Comparison of ENCODE assay signal across 13 cellular contexts in genomic region chr11:126628790-126629621, GRCh38.
DNase-seq lines count a peak whose midpoint lies in the region; ATAC-seq and TF ChIP-seq lines count a peak whose summit lies in the region.
"Had no signal": no experiment of that assay in that cellular context is flagged by ENCODE, and none has a peak within 500 bp of the region (broad histone marks: within the 10 kb centered on the region; RNA-seq: fewer than 3 reads in every experiment).

No MANE protein-coding gene starts in this region.

- no peaks in the 10 kb centered on the region for H3K9me3 ChIP-seq in naive thymus-derived CD4-positive, alpha-beta T cell (ENCODE audit: control insufficient read depth in 2 of 3, low read length in 3 of 3)
- H3K9me3 ChIP-seq: thoracic aorta had no signal

- H3K27ac Mint-ChIP-seq in activated naive CD4-positive, alpha-beta T cell treated with anti-CD3 and anti-CD28 coated beads, Interleukin-2, amount 10 ng/mL, durations not matched to agents 7 days and 5 days, result no peak overlapping the region
- no peak overlapping the region for H3K27ac Mint-ChIP-seq in naive thymus-derived CD4-positive, alpha-beta T cell
- no peak overlapping the region for H3K27ac Mint-ChIP-seq in CD14-positive monocyte

- no peaks in the 10 kb centered on the region for H3K4me1 ChIP-seq in naive thymus-derived CD4-positive, alpha-beta T cell (ENCODE audit: control insufficient read depth in 2 of 2, insufficient read depth in 2 of 2, low read length in 2 of 2)

- intact Hi-C loops in posterior cingulate gyrus (cut with DNase I) (no loop called here), CD14-positive monocyte (cut with micrococcal nuclease) (no loop called here)
- intact Hi-C loops in naive thymus-derived CD4-positive, alpha-beta T cell (cut with micrococcal nuclease), result no loop called here

- H3K36me3 Mint-ChIP-seq in activated naive CD4-positive, alpha-beta T cell treated with anti-CD3 and anti-CD28 coated beads, Interleukin-2, amount 10 ng/mL, durations not matched to agents 7 days and 5 days, result no peaks in the 10 kb centered on the region
- H3K36me3 Mint-ChIP-seq in naive thymus-derived CD4-positive, alpha-beta T cell, result no peaks in the 10 kb centered on the region
- H3K36me3 Mint-ChIP-seq in CD14-positive monocyte, result no peaks in the 10 kb centered on the region

- no peak for ATAC-seq in naive thymus-derived CD4-positive, alpha-beta T cell
- ATAC-seq in GM18867 (IDR thresholded peaks at IDR 0.05; ENCODE audit: unreplicated experiment), result no peak

- no peaks in the 10 kb centered on the region for H3K36me3 ChIP-seq in naive thymus-derived CD4-positive, alpha-beta T cell (ENCODE audit: control insufficient read depth in 2 of 3, insufficient read depth in 3 of 3, low read length in 3 of 3)
- H3K36me3 ChIP-seq: thoracic aorta had no signal

- POLR2A ChIA-PET in naive thymus-derived CD4-positive, alpha-beta T cell (lab: Charles Lee), result no interaction called here

- no peaks in the 10 kb centered on the region for H3K4me1 Mint-ChIP-seq in activated naive CD4-positive, alpha-beta T cell treated with anti-CD3 and anti-CD28 coated beads, Interleukin-2, amount 10 ng/mL, durations not matched to agents 7 days and 5 days
- no peaks in the 10 kb centered on the region for H3K4me1 Mint-ChIP-seq in naive thymus-derived CD4-positive, alpha-beta T cell
- no peaks in the 10 kb centered on the region for H3K4me1 Mint-ChIP-seq in CD14-positive monocyte

- CTCF ChIA-PET in activated naive CD4-positive, alpha-beta T cell treated with anti-CD3 and anti-CD28 coated beads, Interleukin-2, amount 10 ng/mL, durations not matched to agents 7 days and 5 days (lab: Charles Lee), result no interaction called here
- CTCF ChIA-PET in naive thymus-derived CD4-positive, alpha-beta T cell (lab: Charles Lee), result no interaction called here

- peak; percentile 25 for TF ChIP-seq CTCF in fibroblast of the aortic adventitia (IDR thresholded peaks at IDR 0.05; ENCODE audit: insufficient read depth, low read length)
- no peak for TF ChIP-seq CTCF in CD14-positive monocyte (IDR thresholded peaks at IDR 0.05)

- no peaks in the 10 kb centered on the region for H3K27me3 ChIP-seq in naive thymus-derived CD4-positive, alpha-beta T cell (ENCODE audit: control insufficient read depth in 2 of 2, insufficient read depth in 2 of 2, low read length in 2 of 2)

- no peak overlapping the region for H3K27ac ChIP-seq in naive thymus-derived CD4-positive, alpha-beta T cell (ENCODE audit: low read depth, low read length)
- H3K27ac ChIP-seq: thoracic aorta had no signal

- no peaks in the 10 kb centered on the region for H3K9me3 Mint-ChIP-seq in activated naive CD4-positive, alpha-beta T cell treated with anti-CD3 and anti-CD28 coated beads, Interleukin-2, amount 10 ng/mL, durations not matched to agents 7 days and 5 days
- peaks cover 0 to 2% (median 0%) of the 10 kb centered on the region in 11 donors for H3K9me3 Mint-ChIP-seq in naive thymus-derived CD4-positive, alpha-beta T cell
- peaks cover 0 to 1% (median 0%) of the 10 kb centered on the region in 7 donors for H3K9me3 Mint-ChIP-seq in CD14-positive monocyte

- H3K27me3 Mint-ChIP-seq in activated naive CD4-positive, alpha-beta T cell treated with anti-CD3 and anti-CD28 coated beads, Interleukin-2, amount 10 ng/mL, durations not matched to agents 7 days and 5 days, result peaks cover 4% of the 10 kb centered on the region
- peaks cover 0 to 35% (median 11%) of the 10 kb centered on the region in 5 donors for H3K27me3 Mint-ChIP-seq in naive thymus-derived CD4-positive, alpha-beta T cell
- peaks cover 6 to 14% (median 7%) of the 10 kb centered on the region in 3 donors for H3K27me3 Mint-ChIP-seq in CD14-positive monocyte (ENCODE audit: low read depth in 3 of 3)

- H3K4me3 ChIP-seq in fibroblast of the aortic adventitia (ENCODE audit: low read depth, low read length), result no peak overlapping the region
- no peak overlapping the region for H3K4me3 ChIP-seq in naive thymus-derived CD4-positive, alpha-beta T cell (ENCODE audit: low read length)
- H3K4me3 ChIP-seq: thoracic aorta had no signal

- H3K4me3 Mint-ChIP-seq in activated naive CD4-positive, alpha-beta T cell treated with anti-CD3 and anti-CD28 coated beads, Interleukin-2, amount 10 ng/mL, durations not matched to agents 7 days and 5 days, result no peak overlapping the region
- no peak overlapping the region for H3K4me3 Mint-ChIP-seq in naive thymus-derived CD4-positive, alpha-beta T cell
- no peak overlapping the region for H3K4me3 Mint-ChIP-seq in CD14-positive monocyte

- DNase-seq in GM03348 (ENCODE audit: low spot score), result peak; percentile 92
- DNase-seq in NCI-H345 treated with DMSO at 0.1 percent for 48 hours (lab: John Stamatoyannopoulos, UW; ENCODE audit: unreplicated experiment), result peak; percentile 94
- DNase-seq in fibroblast of the aortic adventitia (ENCODE audit: low read depth), result peak; percentile 32
- peak; percentile 57 to 97 (median 68) for DNase-seq in posterior cingulate gyrus
- no peak for DNase-seq in activated naive CD4-positive, alpha-beta T cell treated with anti-CD3 and anti-CD28 coated beads, Interleukin-2, amount 10 ng/mL, durations not matched to agents 7 days and 5 days
- DNase-seq in naive thymus-derived CD4-positive, alpha-beta T cell, result no peak
- no peak for DNase-seq in CD14-positive monocyte (ENCODE audit: low spot score)
- DNase-seq: activated CD4-positive, CD25-positive, alpha-beta regulatory T cell treated with anti-CD3 and anti-CD28 coated beads, Interleukin-2, amount 50 U/mL, for 72 hours; DMS79; MM.1S; SHP77 treated with DMSO at 0.1 percent for 48 hours had no signal

Comparison
In these comparisons a context has a peak if more than half of its experiments do, and no peak if none do; other contexts are left out.
1. DNase-seq: peak in GM03348 (single experiment), NCI-H345 treated with DMSO at 0.1 percent for 48 hours (single experiment), fibroblast of the aortic adventitia (single experiment) and posterior cingulate gyrus (10 of 10); none in activated naive CD4-positive, alpha-beta T cell treated with anti-CD3 and anti-CD28 coated beads, Interleukin-2, amount 10 ng/mL, durations not matched to agents 7 days and 5 days (single experiment), naive thymus-derived CD4-positive, alpha-beta T cell (0 of 9) and CD14-positive monocyte (single experiment).